Comparison of ENCODE assay signal across 18 cellular contexts in genomic region chr9:18472915-18473314, GRCh38. TPM values are rescaled to one million over a fixed set of nuclear protein-coding genes. Genes with fewer than 3 reads are reported as not detected.
DNase-seq lines count a peak whose midpoint lies in the region; ATAC-seq and TF ChIP-seq lines count a peak whose summit lies in the region.
"Had no signal": no experiment of that assay in that cellular context is flagged by ENCODE, and none has a peak within 500 bp of the region (broad histone marks: within the 10 kb centered on the region; RNA-seq: fewer than 3 reads in every experiment).

No MANE protein-coding gene starts in this region.

- TF ChIP-seq POLR2A in gastrocnemius medialis (IDR thresholded peaks at IDR 0.05) = no peak

- TF ChIP-seq CTCF in thoracic aorta (IDR thresholded peaks at IDR 0.05) = no peak
- no peak for TF ChIP-seq CTCF in gastrocnemius medialis (IDR thresholded peaks at IDR 0.05 in 4 of 5, conservative IDR thresholded peaks at IDR 0.05 in 1 of 5)

- H3K27ac Mint-ChIP-seq in effector memory CD8-positive, alpha-beta T cell = no peak overlapping the region
- H3K27ac Mint-ChIP-seq: activated CD8-positive, alpha-beta T cell treated with anti-CD3 and anti-CD28 coated beads, Interleukin-2, amount 10 ng/mL, durations not matched to agents 7 days and 5 days; activated naive CD4-positive, alpha-beta T cell treated with anti-CD3 and anti-CD28 coated beads, Interleukin-2, amount 50 U/mL, for 24 hours; T-helper 2 cell treated with Interferon-gamma antibody and Interleukin-4, amounts not matched to agents 5 μg/mL and 100 μg/mL, for 36 hours had no signal

- in situ Hi-C loops in gastrocnemius medialis (cut with MboI; ENCODE audit: low sequenced_read_pairs in 4 of 4) = no loop called here

- ATAC-seq in thoracic aorta (ENCODE audit: insufficient number of reproducible peaks, low FRiP score, low read depth) (no peak), gastrocnemius medialis (no peak)
- no peak for ATAC-seq in effector memory CD8-positive, alpha-beta T cell (replicated peaks)
- ATAC-seq: A549; activated CD8-positive, alpha-beta T cell treated with anti-CD3 and anti-CD28 coated beads, Interleukin-2, amount 10 ng/mL, durations not matched to agents 7 days and 5 days; GM12878 had no signal

- no peaks in the 10 kb centered on the region for H3K36me3 ChIP-seq in thoracic aorta
- H3K36me3 ChIP-seq in gastrocnemius medialis = no peaks in the 10 kb centered on the region
- H3K36me3 ChIP-seq: upper lobe of left lung had no signal

- H3K9me3 Mint-ChIP-seq in effector memory CD8-positive, alpha-beta T cell = peaks cover 0 to 2% of the 10 kb centered on the region in 2 donors
- H3K9me3 Mint-ChIP-seq: activated naive CD4-positive, alpha-beta T cell treated with anti-CD3 and anti-CD28 coated beads, Interleukin-2, amount 50 U/mL, for 24 hours; T-helper 2 cell treated with Interferon-gamma antibody and Interleukin-4, amounts not matched to agents 5 μg/mL and 100 μg/mL, for 36 hours had no signal

- no peaks in the 10 kb centered on the region for H3K4me1 Mint-ChIP-seq in effector memory CD8-positive, alpha-beta T cell (ENCODE audit: low read depth in 2 of 2)
- H3K4me1 Mint-ChIP-seq: activated naive CD4-positive, alpha-beta T cell treated with anti-CD3 and anti-CD28 coated beads, Interleukin-2, amount 50 U/mL, for 24 hours had no signal

- no peaks in the 10 kb centered on the region for H3K36me3 Mint-ChIP-seq in effector memory CD8-positive, alpha-beta T cell (ENCODE audit: insufficient read depth)
- H3K36me3 Mint-ChIP-seq: activated naive CD4-positive, alpha-beta T cell treated with anti-CD3 and anti-CD28 coated beads, Interleukin-2, amount 50 U/mL, for 24 hours had no signal

- peaks cover 3% of the 10 kb centered on the region for H3K9me3 ChIP-seq in thoracic aorta
- H3K9me3 ChIP-seq in gastrocnemius medialis = no peaks in the 10 kb centered on the region
- H3K9me3 ChIP-seq: upper lobe of left lung had no signal

- H3K4me3 ChIP-seq in thoracic aorta (peak overlapping the region; percentile 69), gastrocnemius medialis (no peak overlapping the region)
- H3K4me3 ChIP-seq: A549, GM12878, PC-9 had no signal

- H3K4me3 Mint-ChIP-seq in effector memory CD8-positive, alpha-beta T cell = no peak overlapping the region
- H3K4me3 Mint-ChIP-seq: activated CD8-positive, alpha-beta T cell treated with anti-CD3 and anti-CD28 coated beads, Interleukin-2, amount 10 ng/mL, durations not matched to agents 7 days and 5 days; activated naive CD4-positive, alpha-beta T cell treated with anti-CD3 and anti-CD28 coated beads, Interleukin-2, amount 50 U/mL, for 24 hours; T-helper 2 cell treated with Interferon-gamma antibody and Interleukin-4, amounts not matched to agents 5 μg/mL and 100 μg/mL, for 36 hours had no signal

- intact Hi-C loops in gastrocnemius medialis (cut with DNase I; ENCODE audit: low total_unique reads) = no loop called here

- H3K27me3 ChIP-seq in thoracic aorta (replicated peaks; ENCODE audit: insufficient read depth) (no peaks in the 10 kb centered on the region), gastrocnemius medialis (no peaks in the 10 kb centered on the region)
- H3K27me3 ChIP-seq: upper lobe of left lung had no signal

- DNase-seq in NCI-H748 (lab: John Stamatoyannopoulos, UW; ENCODE audit: unreplicated experiment) = peak; percentile 29
- DNase-seq in NCI-H748 treated with DMSO at 0.1 percent for 48 hours (lab: John Stamatoyannopoulos, UW) = no peak
- peak; percentile 74 for DNase-seq in dermis blood vessel endothelial cell
- DNase-seq in left kidney (ENCODE audit: low read depth, low spot score) = peak; percentile 41
- DNase-seq in thoracic aorta (ENCODE audit: low spot score) = no peak
- no peak for DNase-seq in effector memory CD8-positive, alpha-beta T cell
- DNase-seq in hypothalamus (lab: John Stamatoyannopoulos, UW) = no peak
- no peak for DNase-seq in gastrocnemius medialis
- DNase-seq: activated CD8-positive, alpha-beta T cell treated with anti-CD3 and anti-CD28 coated beads, Interleukin-2, amount 10 ng/mL, durations not matched to agents 7 days and 5 days; H7; KBM-7; NCI-H2081 treated with DMSO at 0.1 percent for 48 hours; PC-9; upper lobe of left lung had no signal

- H3K4me1 ChIP-seq in thoracic aorta (ENCODE audit: control insufficient read depth in 1 of 2, low read depth in 2 of 2) (peaks cover 10 to 47% of the 10 kb centered on the region in 2 donors), gastrocnemius medialis (peaks cover 0 to 7% of the 10 kb centered on the region in 2 donors)
- H3K4me1 ChIP-seq: A549 had no signal

- H3K27ac ChIP-seq in thoracic aorta (peak overlapping the region; percentile 55 to 68), gastrocnemius medialis (no peak overlapping the region)
- H3K27ac ChIP-seq: A549, PC-9, upper lobe of left lung had no signal

- peaks cover 0 to 12% of the 10 kb centered on the region in 2 donors for H3K27me3 Mint-ChIP-seq in effector memory CD8-positive, alpha-beta T cell

RNA-seq across cellular contexts. Expression of gene ADAMTSL1, which starts 1.0 kb away (rescaled TPM):
- total RNA-seq in dermis blood vessel endothelial cell (6.0 and 15.8 TPM in 2 replicates), thoracic aorta (10 to 100 TPM; 61.4 to 75.5 TPM), gastrocnemius medialis (under 1 TPM; 0.05 to 0.58 (median 0.28) TPM)
- total RNA-seq: activated CD8-positive, alpha-beta T cell treated with anti-CD3 and anti-CD28 coated beads, Interleukin-2, amount 10 ng/mL, durations not matched to agents 7 days and 5 days; PC-9 had no signal

Comparison
In these comparisons a context has a peak if more than half of its experiments do, and no peak if none do; other contexts are left out.
1. DNase-seq: peak in NCI-H748 (single experiment), dermis blood vessel endothelial cell (single experiment) and left kidney (single experiment); none in NCI-H748 treated with DMSO at 0.1 percent for 48 hours (single experiment), thoracic aorta (single experiment), effector memory CD8-positive, alpha-beta T cell (0 of 3), hypothalamus (0 of 51) and gastrocnemius medialis (0 of 2).
2. H3K27ac ChIP-seq: peak in thoracic aorta (2 of 2); none in gastrocnemius medialis (0 of 4).